ENCODE assay signal across 1 cellular context in genomic region chr3:4980229-4981159, GRCh38.
TF ChIP-seq lines count a peak whose summit lies in the region.

No MANE protein-coding gene starts in this region.

TF ChIP-seq in HepG2, 621 proteins besides CTCF, POLR2A, EP300 and RAD21 (continued from another document):
- TF ChIP-seq, protein P1, sequence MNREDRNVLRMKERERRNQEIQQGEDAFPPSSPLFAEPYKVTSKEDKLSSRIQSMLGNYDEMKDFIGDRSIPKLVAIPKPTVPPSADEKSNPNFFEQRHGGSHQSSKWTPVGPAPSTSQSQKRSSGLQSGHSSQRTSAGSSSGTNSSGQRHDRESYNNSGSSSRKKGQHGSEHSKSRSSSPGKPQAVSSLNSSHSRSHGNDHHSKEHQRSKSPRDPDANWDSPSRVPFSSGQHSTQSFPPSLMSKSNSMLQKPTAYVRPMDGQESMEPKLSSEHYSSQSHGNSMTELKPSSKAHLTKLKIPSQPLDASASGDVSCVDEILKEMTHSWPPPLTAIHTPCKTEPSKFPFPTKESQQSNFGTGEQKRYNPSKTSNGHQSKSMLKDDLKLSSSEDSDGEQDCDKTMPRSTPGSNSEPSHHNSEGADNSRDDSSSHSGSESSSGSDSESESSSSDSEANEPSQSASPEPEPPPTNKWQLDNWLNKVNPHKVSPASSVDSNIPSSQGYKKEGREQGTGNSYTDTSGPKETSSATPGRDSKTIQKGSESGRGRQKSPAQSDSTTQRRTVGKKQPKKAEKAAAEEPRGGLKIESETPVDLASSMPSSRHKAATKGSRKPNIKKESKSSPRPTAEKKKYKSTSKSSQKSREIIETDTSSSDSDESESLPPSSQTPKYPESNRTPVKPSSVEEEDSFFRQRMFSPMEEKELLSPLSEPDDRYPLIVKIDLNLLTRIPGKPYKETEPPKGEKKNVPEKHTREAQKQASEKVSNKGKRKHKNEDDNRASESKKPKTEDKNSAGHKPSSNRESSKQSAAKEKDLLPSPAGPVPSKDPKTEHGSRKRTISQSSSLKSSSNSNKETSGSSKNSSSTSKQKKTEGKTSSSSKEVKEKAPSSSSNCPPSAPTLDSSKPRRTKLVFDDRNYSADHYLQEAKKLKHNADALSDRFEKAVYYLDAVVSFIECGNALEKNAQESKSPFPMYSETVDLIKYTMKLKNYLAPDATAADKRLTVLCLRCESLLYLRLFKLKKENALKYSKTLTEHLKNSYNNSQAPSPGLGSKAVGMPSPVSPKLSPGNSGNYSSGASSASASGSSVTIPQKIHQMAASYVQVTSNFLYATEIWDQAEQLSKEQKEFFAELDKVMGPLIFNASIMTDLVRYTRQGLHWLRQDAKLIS (CRISPR knock-in tag; IDR thresholded peaks at IDR 0.05), result peak; percentile 59; the same call in 1 of the 2 replicates
- TF ChIP-seq MYC (CRISPR knock-in tag; IDR thresholded peaks at IDR 0.05; ENCODE audit: borderline replicate concordance) (peak; percentile 55; the same call in 1 of the 2 replicates), MEF2D (CRISPR knock-in tag; IDR thresholded peaks at IDR 0.05) (no peak), STAG1 (CRISPR knock-in tag; IDR thresholded peaks at IDR 0.05) (peak; percentile 50; the same call in 1 of the 2 replicates), ZNF772 (CRISPR knock-in tag; IDR thresholded peaks at IDR 0.05) (no peak), ZNF382 (CRISPR knock-in tag; IDR thresholded peaks at IDR 0.05; ENCODE audit: borderline replicate concordance) (no peak), SATB2 (CRISPR knock-in tag; IDR thresholded peaks at IDR 0.05) (no peak), ZBTB26 (CRISPR knock-in tag; IDR thresholded peaks at IDR 0.05; ENCODE audit: borderline replicate concordance) (0 out of 2 replicates have a peak, but pooled peaks have one; percentile 17), GMEB1 (CRISPR knock-in tag; IDR thresholded peaks at IDR 0.05; ENCODE audit: borderline replicate concordance) (peak; percentile 37; the same call in 1 of the 2 replicates), JUND (CRISPR knock-in tag; IDR thresholded peaks at IDR 0.05) (no peak), ZNF317 (CRISPR knock-in tag; IDR thresholded peaks at IDR 0.05) (no peak), ZNF225 (CRISPR knock-in tag; IDR thresholded peaks at IDR 0.05) (no peak), ATRX (CRISPR knock-in tag; IDR thresholded peaks at IDR 0.05; ENCODE audit: borderline replicate concordance) (no peak), KLF6 (CRISPR knock-in tag; IDR thresholded peaks at IDR 0.05) (no peak), ZNF567 (CRISPR knock-in tag; IDR thresholded peaks at IDR 0.05; ENCODE audit: borderline replicate concordance) (no peak), PAF1 (CRISPR knock-in tag; IDR thresholded peaks at IDR 0.05) (no peak; the same call in none of the 2 replicates), ZBTB7B (CRISPR knock-in tag; IDR thresholded peaks at IDR 0.05) (peak; percentile 64; the same call in 1 of the 2 replicates), KDM3A (CRISPR knock-in tag; IDR thresholded peaks at IDR 0.05; ENCODE audit: low read depth) (peak; percentile 37; the same call in 1 of the 2 replicates), HDAC6 (IDR thresholded peaks at IDR 0.05; ENCODE audit: low read depth, low read length) (no peak), RERE (CRISPR knock-in tag; IDR thresholded peaks at IDR 0.05; ENCODE audit: low read depth) (no peak), SALL1 (CRISPR knock-in tag; IDR thresholded peaks at IDR 0.05) (peak; percentile 83), ZFP41 (CRISPR knock-in tag; IDR thresholded peaks at IDR 0.05; ENCODE audit: borderline replicate concordance) (no peak), YEATS4 (CRISPR knock-in tag; IDR thresholded peaks at IDR 0.05; ENCODE audit: borderline replicate concordance) (peak; percentile 22; the same call in 1 of the 2 replicates)
TF ChIP-seq in HepG2: peak in this region for 141.
